1 cellular context compared by ENCODE assay signal in genomic region chr19:3366761-3367571, GRCh38.
A peak's percentile ranks its signal among the peaks of the same experiment; 100 is the strongest.
TF ChIP-seq lines count a peak whose summit lies in the region.

No MANE protein-coding gene starts in this region.

TF ChIP-seq in K562, 482 proteins besides CTCF, POLR2A, EP300 and RAD21 (continued from another document and continues in another):
- no peak for TF ChIP-seq PBX2 (CRISPR knock-in tag; IDR thresholded peaks at IDR 0.05; ENCODE audit: low read depth)
- TF ChIP-seq PBX2 (tag; conservative IDR thresholded peaks at IDR 0.05; ENCODE audit: low read depth) = no peak
- TF ChIP-seq ZNF12 (CRISPR knock-in tag; IDR thresholded peaks at IDR 0.05) = no peak
- 0 out of 2 replicates have a peak, but pooled peaks have one; percentile 12 for TF ChIP-seq PML (IDR thresholded peaks at IDR 0.05; ENCODE audit: low read length)
- no peak for TF ChIP-seq ILK (tag; IDR thresholded peaks at IDR 0.05; ENCODE audit: borderline replicate concordance, low read depth)
- TF ChIP-seq POU5F1 (IDR thresholded peaks at IDR 0.05; ENCODE audit: borderline replicate concordance, low read depth, low read length, partially characterized antibody) = no peak
- peak; percentile 8; the same call in 1 of the 2 replicates for TF ChIP-seq GMEB1 (CRISPR knock-in tag; IDR thresholded peaks at IDR 0.05)
- TF ChIP-seq HMGXB4 (CRISPR knock-in tag; IDR thresholded peaks at IDR 0.05) = 0 out of 2 replicates have a peak, but pooled peaks have one; percentile 55
- no peak for TF ChIP-seq BDP1 (IDR thresholded peaks at IDR 0.05; ENCODE audit: insufficient read depth, insufficient read length)
- no peak for TF ChIP-seq ZNF146 (CRISPR knock-in tag; IDR thresholded peaks at IDR 0.05; ENCODE audit: unreplicated experiment)
- TF ChIP-seq DPF2 (IDR thresholded peaks at IDR 0.05) = peak; percentile 20; the same call in 1 of the 2 replicates
- TF ChIP-seq U2AF1 (optimal IDR thresholded peaks at IDR 0.05; ENCODE audit: low read depth, low read length) = no peak
- peak; percentile 4 for TF ChIP-seq HNRNPLL (IDR thresholded peaks at IDR 0.05; ENCODE audit: low read depth, low read length, poor library complexity, severe bottlenecking)
- TF ChIP-seq RAD51 (IDR thresholded peaks at IDR 0.05; ENCODE audit: borderline replicate concordance, low read depth) = peak; percentile 54; the same call in 1 of the 2 replicates
- TF ChIP-seq KDM5B (IDR thresholded peaks at IDR 0.05; ENCODE audit: insufficient replicate concordance, low read depth, low read length) = peak; percentile 53
- TF ChIP-seq ZNF512 (tag; IDR thresholded peaks at IDR 0.05) = no peak
- TF ChIP-seq FOSL1 (tag; conservative IDR thresholded peaks at IDR 0.05) = 0 out of 2 replicates have a peak, but pooled peaks have one; percentile 38
- peak; percentile 52 for TF ChIP-seq BRD9 (IDR thresholded peaks at IDR 0.05; ENCODE audit: low read depth, partially characterized antibody)
- peak; percentile 92 for TF ChIP-seq ZNF740 (CRISPR knock-in tag; IDR thresholded peaks at IDR 0.05)
- peak in 1 of 2 experiments; percentile 94; a peak in 2 of 4 replicates for TF ChIP-seq ZNF740 (tag; IDR thresholded peaks at IDR 0.05)
- TF ChIP-seq TAF1 (IDR thresholded peaks at IDR 0.05; ENCODE audit: control insufficient read depth, extremely low read depth, insufficient read depth, low read length, severe bottlenecking) = peak; percentile 37
- TF ChIP-seq ZNF592 (IDR thresholded peaks at IDR 0.05) = peak; percentile 33; the same call in 1 of the 2 replicates
- TF ChIP-seq CC2D1A (IDR thresholded peaks at IDR 0.05) = peak; percentile 17; the same call in 1 of the 2 replicates
- TF ChIP-seq ZBTB5 (IDR thresholded peaks at IDR 0.05) = no peak
- TF ChIP-seq SIN3A (IDR thresholded peaks at IDR 0.05; ENCODE audit: borderline replicate concordance in 2 of 2, control insufficient read depth in 1 of 2, low read depth in 2 of 2, low read length in 2 of 2) = peak in 1 of 2 experiments; percentile 71; a peak in 1 of 4 replicates
- TF ChIP-seq ZBTB49 (CRISPR knock-in tag; IDR thresholded peaks at IDR 0.05; ENCODE audit: borderline replicate concordance) = no peak
- TF ChIP-seq MAX (CRISPR knock-in tag; IDR thresholded peaks at IDR 0.05) = peak; percentile 74
- 0 out of 2 replicates have a peak, but pooled peaks have one; percentile 24 for TF ChIP-seq RB1 (IDR thresholded peaks at IDR 0.05; ENCODE audit: low read depth)
- TF ChIP-seq TCF7L2 (IDR thresholded peaks at IDR 0.05; ENCODE audit: low read depth, low read length) = no peak
- no peak for TF ChIP-seq NCOA6 (IDR thresholded peaks at IDR 0.05)
- TF ChIP-seq SPI1 (IDR thresholded peaks at IDR 0.05; ENCODE audit: borderline replicate concordance, low read depth, low read length) = no peak
- peak; percentile 83 for TF ChIP-seq NFRKB (IDR thresholded peaks at IDR 0.05; ENCODE audit: low read depth)
- TF ChIP-seq ZBTB2 (IDR thresholded peaks at IDR 0.05) = 0 out of 2 replicates have a peak, but pooled peaks have one; percentile 44
- TF ChIP-seq ZNF24 (IDR thresholded peaks at IDR 0.05) = no peak
- no peak for TF ChIP-seq ATF2 (CRISPR knock-in tag; IDR thresholded peaks at IDR 0.05)
